ENCODE assay signal across 2 cellular contexts in genomic region chr19:8168537-8168936, GRCh38.
TF ChIP-seq lines count a peak whose summit lies in the region.

No MANE protein-coding gene starts in this region.

TF ChIP-seq in HEK293, 187 proteins besides CTCF, POLR2A, EP300 and RAD21:
- TF ChIP-seq REPIN1 (tag by site-specific recombination; IDR thresholded peaks at IDR 0.05; ENCODE audit: low read depth) = no peak
- peak; percentile 59; the same call in 1 of the 2 replicates for TF ChIP-seq ZNF121 (tag by site-specific recombination; IDR thresholded peaks at IDR 0.05)

TF ChIP-seq in K562, 482 proteins besides CTCF, POLR2A, EP300 and RAD21:
- TF ChIP-seq, protein P1, sequence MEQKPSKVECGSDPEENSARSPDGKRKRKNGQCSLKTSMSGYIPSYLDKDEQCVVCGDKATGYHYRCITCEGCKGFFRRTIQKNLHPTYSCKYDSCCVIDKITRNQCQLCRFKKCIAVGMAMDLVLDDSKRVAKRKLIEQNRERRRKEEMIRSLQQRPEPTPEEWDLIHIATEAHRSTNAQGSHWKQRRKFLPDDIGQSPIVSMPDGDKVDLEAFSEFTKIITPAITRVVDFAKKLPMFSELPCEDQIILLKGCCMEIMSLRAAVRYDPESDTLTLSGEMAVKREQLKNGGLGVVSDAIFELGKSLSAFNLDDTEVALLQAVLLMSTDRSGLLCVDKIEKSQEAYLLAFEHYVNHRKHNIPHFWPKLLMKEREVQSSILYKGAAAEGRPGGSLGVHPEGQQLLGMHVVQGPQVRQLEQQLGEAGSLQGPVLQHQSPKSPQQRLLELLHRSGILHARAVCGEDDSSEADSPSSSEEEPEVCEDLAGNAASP (IDR thresholded peaks at IDR 0.05) = no peak
- TF ChIP-seq ZNF121 (CRISPR knock-in tag; conservative IDR thresholded peaks at IDR 0.05) (peak; percentile 80; the same call in 1 of the 2 replicates), ZMIZ1 (IDR thresholded peaks at IDR 0.05; ENCODE audit: low read depth in 2 of 2, low read length in 2 of 2) (no peak)
- TF ChIP-seq, protein P2, sequence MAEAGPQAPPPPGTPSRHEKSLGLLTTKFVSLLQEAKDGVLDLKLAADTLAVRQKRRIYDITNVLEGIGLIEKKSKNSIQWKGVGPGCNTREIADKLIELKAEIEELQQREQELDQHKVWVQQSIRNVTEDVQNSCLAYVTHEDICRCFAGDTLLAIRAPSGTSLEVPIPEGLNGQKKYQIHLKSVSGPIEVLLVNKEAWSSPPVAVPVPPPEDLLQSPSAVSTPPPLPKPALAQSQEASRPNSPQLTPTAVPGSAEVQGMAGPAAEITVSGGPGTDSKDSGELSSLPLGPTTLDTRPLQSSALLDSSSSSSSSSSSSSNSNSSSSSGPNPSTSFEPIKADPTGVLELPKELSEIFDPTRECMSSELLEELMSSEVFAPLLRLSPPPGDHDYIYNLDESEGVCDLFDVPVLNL (CRISPR knock-in tag; IDR thresholded peaks at IDR 0.05; ENCODE audit: low read depth) = no peak
